In the genomic region with DNA sequence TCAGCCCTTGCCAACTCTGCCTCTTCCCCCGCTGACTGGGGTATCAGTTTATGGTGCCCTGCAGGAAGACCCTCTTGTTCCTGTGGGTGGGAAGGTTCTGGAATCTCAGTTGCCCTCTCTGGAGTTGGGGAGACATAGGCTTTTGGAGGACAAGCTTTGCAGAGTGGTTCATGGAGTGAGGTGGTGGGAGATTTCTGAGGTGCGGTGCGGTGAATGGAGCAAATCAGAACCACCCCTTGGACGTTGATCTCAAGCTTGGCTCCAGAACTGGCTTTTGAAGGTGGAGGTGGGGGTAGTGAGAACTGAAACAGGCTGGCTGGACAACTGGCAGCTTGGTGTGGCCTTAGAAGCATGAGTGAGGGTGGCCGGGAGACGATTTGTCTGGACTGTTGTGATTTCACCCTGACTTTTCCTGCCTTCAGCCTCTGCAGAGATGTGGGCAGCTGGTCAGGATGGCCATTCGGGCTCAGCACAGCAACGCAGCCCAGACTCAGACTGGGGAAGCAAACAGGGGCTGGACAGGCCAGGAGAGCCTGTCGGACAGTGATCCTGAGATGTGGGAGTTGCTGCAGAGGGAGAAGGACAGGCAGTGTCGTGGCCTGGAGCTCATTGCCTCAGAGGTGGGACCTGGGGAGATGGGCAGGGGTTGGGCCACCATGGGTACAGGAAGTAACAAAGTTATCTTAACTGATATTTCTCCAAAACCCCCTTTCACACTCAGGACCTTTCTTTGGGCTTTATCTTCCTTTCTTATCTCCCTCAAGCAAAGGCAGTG, we compare ENCODE assay signal across 8 cellular contexts. TPM values are rescaled to one million over a fixed set of nuclear protein-coding genes. Genes with fewer than 3 reads are reported as not detected.
A peak's percentile ranks its signal among the peaks of the same experiment; 100 is the strongest.
DNase-seq lines count a peak whose midpoint lies in the region; ATAC-seq and TF ChIP-seq lines count a peak whose summit lies in the region.

No MANE protein-coding gene starts in this region.

- H3K27ac Mint-ChIP-seq in progenitor cell of endocrine pancreas: peak overlapping the region; percentile 99

- H3K4me3 ChIP-seq in GM12864 (ENCODE audit: low read depth, low read length): peak overlapping the region; percentile 79
- peak overlapping the region; percentile 84 for H3K4me3 ChIP-seq in SK-N-MC
- peak overlapping the region; percentile 93 for H3K4me3 ChIP-seq in fibroblast of the aortic adventitia (ENCODE audit: low read depth, low read length)

- DNase-seq in GM12864 (ENCODE audit: low read depth) (no peak), SK-N-MC (ENCODE audit: low read depth, low spot score) (no peak), fibroblast of the aortic adventitia (ENCODE audit: low read depth) (peak; percentile 48), progenitor cell of endocrine pancreas (ENCODE audit: low spot score, unreplicated experiment) (no peak)
- no peak for DNase-seq in stimulated activated CD8-positive, alpha-beta memory T cell treated with anti-CD3 and anti-CD28 coated beads, Interleukin-4, amount 100 ng/mL, for 48 hours
- DNase-seq in activated CD4-positive, alpha-beta T cell treated with anti-CD3 and anti-CD28 coated beads for 1 hour: no peak

- peaks cover 27% of the 10 kb centered on the region for H3K27me3 Mint-ChIP-seq in progenitor cell of endocrine pancreas

- no peak for ATAC-seq in HG02884 (IDR thresholded peaks at IDR 0.05; ENCODE audit: unreplicated experiment)
- ATAC-seq in GM21360 (IDR thresholded peaks at IDR 0.05; ENCODE audit: unreplicated experiment): no peak

- H3K9me3 ChIP-seq in SK-N-MC (ENCODE audit: low read depth, low read length): no peaks in the 10 kb centered on the region

- H3K36me3 Mint-ChIP-seq in progenitor cell of endocrine pancreas (ENCODE audit: insufficient read depth): peaks cover 29% of the 10 kb centered on the region

- H3K9me3 Mint-ChIP-seq in progenitor cell of endocrine pancreas (ENCODE audit: low read depth): no peaks in the 10 kb centered on the region

- peaks cover 33% of the 10 kb centered on the region for H3K4me1 Mint-ChIP-seq in progenitor cell of endocrine pancreas (ENCODE audit: low read depth)

- peak overlapping the region; percentile 89 for H3K9ac ChIP-seq in SK-N-MC (ENCODE audit: insufficient read length)

- H3K4me3 Mint-ChIP-seq in progenitor cell of endocrine pancreas (ENCODE audit: low read depth): peak overlapping the region; percentile 98

- peak overlapping the region; percentile 70; the same call in 1 of the 2 replicates for H3K27ac ChIP-seq in SK-N-MC

- H3K36me3 ChIP-seq in SK-N-MC (ENCODE audit: insufficient read depth, low read length): peaks cover 42% of the 10 kb centered on the region

- TF ChIP-seq CTCF in GM12864 (IDR thresholded peaks at IDR 0.05; ENCODE audit: low read depth, low read length, missing control alignments): no peak
- no peak for TF ChIP-seq CTCF in fibroblast of the aortic adventitia (IDR thresholded peaks at IDR 0.05; ENCODE audit: insufficient read depth, low read length)
- TF ChIP-seq CTCF in progenitor cell of endocrine pancreas (IDR thresholded peaks at IDR 0.05; ENCODE audit: unreplicated experiment): no peak

RNA-seq across cellular contexts. Expression of a gene that starts 1.1 kb away (rescaled TPM):
- total RNA-seq in fibroblast of the aortic adventitia (ENCODE audit: low replicate concordance) (233 and 303 TPM in 2 replicates), progenitor cell of endocrine pancreas (162 and 165 TPM in 2 replicates)

RNA-seq across cellular contexts. Expression of a gene that starts 14.0 kb away (rescaled TPM):
- total RNA-seq in fibroblast of the aortic adventitia (ENCODE audit: low replicate concordance): 1.9 and 2.4 TPM in 2 replicates
- total RNA-seq in progenitor cell of endocrine pancreas: 1.7 and 2.0 TPM in 2 replicates

RNA-seq across cellular contexts. Expression of a gene that starts 20.4 kb away (rescaled TPM):
- total RNA-seq in fibroblast of the aortic adventitia (ENCODE audit: low replicate concordance): 0.90 and 3.8 TPM in 2 replicates
- 6.0 and 6.1 TPM in 2 replicates for total RNA-seq in progenitor cell of endocrine pancreas
